ENCODE assay signal across 1 cellular context in genomic region chr10:11243425-11244222, GRCh38.
TF ChIP-seq lines count a peak whose summit lies in the region.

No MANE protein-coding gene starts in this region.

TF ChIP-seq in GM12878, 131 proteins besides CTCF, POLR2A, EP300 and RAD21 (continued from another document):
- peak; percentile 53; the same call in 1 of the 2 replicates for TF ChIP-seq ZNF687 (IDR thresholded peaks at IDR 0.05)
- no peak for TF ChIP-seq KAT2A (conservative IDR thresholded peaks at IDR 0.05; ENCODE audit: control insufficient read depth, low read depth, low read length)
- peak in 1 of 2 experiments; percentile 28; a peak in 1 of 4 replicates for TF ChIP-seq IKZF2 (IDR thresholded peaks at IDR 0.05)
- 0 out of 2 replicates have a peak, but pooled peaks have one; percentile 28 for TF ChIP-seq BCL11A (IDR thresholded peaks at IDR 0.05; ENCODE audit: low read depth, low read length)
- 0 out of 2 replicates have a peak, but pooled peaks have one; percentile 13 for TF ChIP-seq RELB (IDR thresholded peaks at IDR 0.05; ENCODE audit: low read depth)
